9 cellular contexts compared by ENCODE assay signal in the genomic region with DNA sequence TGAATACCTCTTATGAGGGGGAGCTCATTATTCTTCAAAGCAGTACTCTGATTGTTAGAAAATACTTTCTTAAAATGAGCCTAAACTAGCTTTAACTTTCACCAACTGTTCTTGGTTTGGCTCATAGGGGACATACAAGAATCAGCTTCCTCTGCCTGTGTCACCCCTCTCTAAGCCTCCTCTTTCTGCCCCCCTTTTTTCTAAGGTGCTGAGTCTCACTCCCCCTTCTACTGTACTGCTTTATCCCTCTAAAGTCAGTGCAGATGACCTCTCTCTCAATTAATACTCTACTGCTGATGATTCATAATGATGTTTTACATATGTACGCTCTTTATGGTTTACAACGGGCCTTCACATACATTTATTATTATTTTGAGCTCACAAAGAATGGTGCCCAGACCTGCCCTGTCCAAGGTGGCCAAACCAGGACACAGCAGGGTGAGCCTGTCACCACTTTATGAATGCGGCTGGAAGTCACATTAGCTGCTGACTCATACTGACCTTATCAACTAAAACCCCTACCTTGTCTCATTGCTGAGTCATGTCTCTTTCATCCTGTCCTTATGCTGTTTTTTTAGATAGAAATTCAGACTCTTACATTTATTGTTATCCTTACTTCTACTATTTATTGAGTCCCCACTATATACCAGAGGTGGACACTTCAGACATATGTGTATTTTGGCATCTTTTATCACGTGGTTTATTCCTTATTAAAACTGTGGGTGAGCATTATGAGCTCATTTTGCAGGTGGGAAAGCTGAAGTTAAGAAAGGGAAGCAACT.
DNase-seq lines count a peak whose midpoint lies in the region; ATAC-seq and TF ChIP-seq lines count a peak whose summit lies in the region.
"Had no signal": no experiment of that assay in that cellular context is flagged by ENCODE, and none has a peak within 500 bp of the region (broad histone marks: within the 10 kb centered on the region; RNA-seq: fewer than 3 reads in every experiment).

No MANE protein-coding gene starts in this region.

- no peaks in the 10 kb centered on the region for H3K36me3 Mint-ChIP-seq in stimulated activated naive B cell treated with anti-CD40 and anti-IgM and Interleukin-4, amounts not matched to agents 10 μg/mL and 1 μg/mL and 100 μg/mL, for 72 hours

- H3K27ac ChIP-seq in vagina = no peak overlapping the region
- H3K27ac ChIP-seq: thyroid gland had no signal

- DNase-seq in Caki2 (ENCODE audit: low read depth) = peak; percentile 77
- peak; percentile 36 for DNase-seq in NCI-H146 (lab: John Stamatoyannopoulos, UW)
- DNase-seq in epithelial cell of esophagus (ENCODE audit: low read depth) = peak; percentile 70
- DNase-seq in stimulated activated naive B cell treated with anti-CD40 and anti-IgM and Interleukin-4, amounts not matched to agents 10 μg/mL and 1 μg/mL and 100 μg/mL, for 72 hours = no peak
- no peak for DNase-seq in NCI-H2081 (lab: John Stamatoyannopoulos, UW)
- DNase-seq in vagina (ENCODE audit: extremely low spot score in 2 of 2) = no peak
- DNase-seq: thyroid gland had no signal

- no peak for TF ChIP-seq POLR2A in vagina (IDR thresholded peaks at IDR 0.05)

- intact Hi-C loops in vagina (cut with DNase I) = no loop called here

- H3K4me3 ChIP-seq in epithelial cell of esophagus (ENCODE audit: low read length) (no peak overlapping the region), vagina (no peak overlapping the region)
- H3K4me3 ChIP-seq: thyroid gland had no signal

- TF ChIP-seq CTCF in epithelial cell of esophagus (IDR thresholded peaks at IDR 0.05; ENCODE audit: insufficient read depth, low read depth, low read length, missing control alignments) = no peak
- TF ChIP-seq CTCF in vagina (IDR thresholded peaks at IDR 0.05) = no peak

- ATAC-seq in GM19035 (IDR thresholded peaks at IDR 0.05; ENCODE audit: unreplicated experiment) (peak; percentile 70), GM19023 (IDR thresholded peaks at IDR 0.05; ENCODE audit: unreplicated experiment) (no peak)
- ATAC-seq in stimulated activated naive B cell treated with anti-CD40 and anti-IgM and Interleukin-4, amounts not matched to agents 10 μg/mL and 1 μg/mL and 100 μg/mL, for 72 hours (replicated peaks) = no peak

- H3K9me3 Mint-ChIP-seq in stimulated activated naive B cell treated with anti-CD40 and anti-IgM and Interleukin-4, amounts not matched to agents 10 μg/mL and 1 μg/mL and 100 μg/mL, for 72 hours = no peaks in the 10 kb centered on the region

- peaks cover 3% of the 10 kb centered on the region for H3K9me3 ChIP-seq in vagina
- H3K9me3 ChIP-seq: thyroid gland had no signal

- H3K27me3 Mint-ChIP-seq in stimulated activated naive B cell treated with anti-CD40 and anti-IgM and Interleukin-4, amounts not matched to agents 10 μg/mL and 1 μg/mL and 100 μg/mL, for 72 hours = peaks cover 0 to 7% of the 10 kb centered on the region in 2 donors

- H3K4me3 Mint-ChIP-seq in stimulated activated naive B cell treated with anti-CD40 and anti-IgM and Interleukin-4, amounts not matched to agents 10 μg/mL and 1 μg/mL and 100 μg/mL, for 72 hours = no peak overlapping the region

- no peaks in the 10 kb centered on the region for H3K36me3 ChIP-seq in vagina
- H3K36me3 ChIP-seq: thyroid gland had no signal

- peaks cover 0 to 3% of the 10 kb centered on the region in 2 donors for H3K4me1 Mint-ChIP-seq in stimulated activated naive B cell treated with anti-CD40 and anti-IgM and Interleukin-4, amounts not matched to agents 10 μg/mL and 1 μg/mL and 100 μg/mL, for 72 hours

- in situ Hi-C loops in Caki2 (cut with HindIII; ENCODE audit: low pct_unique_long_range_greater_than_20kb, low sequenced_read_pairs) = no loop called here

- no peak overlapping the region for H3K27ac Mint-ChIP-seq in stimulated activated naive B cell treated with anti-CD40 and anti-IgM and Interleukin-4, amounts not matched to agents 10 μg/mL and 1 μg/mL and 100 μg/mL, for 72 hours

- H3K4me1 ChIP-seq in vagina = no peaks in the 10 kb centered on the region
- H3K4me1 ChIP-seq: thyroid gland had no signal

- no peaks in the 10 kb centered on the region for H3K27me3 ChIP-seq in vagina
- H3K27me3 ChIP-seq: thyroid gland had no signal

Comparison
In these comparisons a context has a peak if more than half of its experiments do, and no peak if none do; other contexts are left out.
1. DNase-seq: peak in Caki2 (single experiment), NCI-H146 (single experiment) and epithelial cell of esophagus (single experiment); none in stimulated activated naive B cell treated with anti-CD40 and anti-IgM and Interleukin-4, amounts not matched to agents 10 μg/mL and 1 μg/mL and 100 μg/mL, for 72 hours (single experiment), NCI-H2081 (0 of 2) and vagina (0 of 2).